ENCODE assay signal across 33 cellular contexts in genomic region chr2:122003196-122003595, GRCh38.
"Had no signal": no experiment of that assay in that cellular context is flagged by ENCODE, and none has a peak within 500 bp of the region (broad histone marks: within the 10 kb centered on the region; RNA-seq: fewer than 3 reads in every experiment).

No MANE protein-coding gene starts in this region.

- H3K27me3 ChIP-seq: ascending aorta, breast epithelium, cardiac muscle cell, colonic mucosa, foreskin keratinocyte, gastrocnemius medialis had no signal

- H3K9me3 ChIP-seq: ascending aorta, breast epithelium, colonic mucosa, gastrocnemius medialis had no signal

- H3K9me3 Mint-ChIP-seq: activated B cell treated with CpG ODN at 0.5 μM for 24 hours; activated CD4-positive, alpha-beta memory T cell treated with anti-CD3 and anti-CD28 coated beads, Interleukin-2, amount 10 ng/mL, durations not matched to agents 7 days and 5 days; activated naive CD4-positive, alpha-beta T cell treated with anti-CD3 and anti-CD28 coated beads, Interleukin-2, amount 10 ng/mL, durations not matched to agents 7 days and 5 days; activated naive CD4-positive, alpha-beta T cell treated with anti-CD3 and anti-CD28 coated beads, Interleukin-2, amount 50 U/mL, for 72 hours; activated naive CD8-positive, alpha-beta T cell treated with anti-CD3 and anti-CD28 coated beads, Interleukin-2, amount 10 ng/mL, durations not matched to agents 7 days and 5 days; activated T-cell treated with anti-CD3 and anti-CD28 coated beads, Interleukin-2, amount 50 U/mL, for 24 hours; activated T-cell treated with anti-CD3 and anti-CD28 coated beads, Interleukin-2, amount 50 U/mL, for 72 hours; endodermal cell; T-helper 2 cell treated with Interferon-gamma antibody and Interleukin-4, amounts not matched to agents 5 μg/mL and 100 μg/mL, for 36 hours had no signal

- H3K36me3 Mint-ChIP-seq: activated naive CD4-positive, alpha-beta T cell treated with anti-CD3 and anti-CD28 coated beads, Interleukin-2, amount 10 ng/mL, durations not matched to agents 7 days and 5 days; activated naive CD4-positive, alpha-beta T cell treated with anti-CD3 and anti-CD28 coated beads, Interleukin-2, amount 50 U/mL, for 72 hours; activated naive CD8-positive, alpha-beta T cell treated with anti-CD3 and anti-CD28 coated beads, Interleukin-2, amount 10 ng/mL, durations not matched to agents 7 days and 5 days; brain had no signal

- H3K27ac ChIP-seq: ascending aorta, breast epithelium, cardiac muscle cell, colonic mucosa, foreskin keratinocyte, gastrocnemius medialis, heart left ventricle, WERI-Rb-1 had no signal

- H3K4me1 ChIP-seq: ascending aorta, breast epithelium, colonic mucosa, foreskin keratinocyte, gastrocnemius medialis had no signal

- H3K4me3 ChIP-seq: ascending aorta, breast epithelium, cardiac muscle cell, colonic mucosa, gastrocnemius medialis, heart left ventricle had no signal

- DNase-seq: activated B cell treated with CpG ODN at 0.5 μM for 24 hours; activated CD4-positive, alpha-beta memory T cell treated with anti-CD3 and anti-CD28 coated beads, Interleukin-2, amount 10 ng/mL, durations not matched to agents 7 days and 5 days; activated CD4-positive, alpha-beta T cell treated with anti-CD3 and anti-CD28 coated beads for 48 hours; activated CD4-positive, alpha-beta T cell treated with anti-CD3 and anti-CD28 coated beads, Interleukin-2, amount 50 U/mL, for 4 hours; activated CD8-positive, alpha-beta memory T cell treated with anti-CD3 and anti-CD28 coated beads, Interleukin-2, amount 50 U/mL, for 48 hours; activated gamma-delta T cell; activated naive CD4-positive, alpha-beta T cell; activated naive CD4-positive, alpha-beta T cell treated with anti-CD3 and anti-CD28 coated beads, Interleukin-2, amount 10 ng/mL, durations not matched to agents 7 days and 5 days; activated naive CD8-positive, alpha-beta T cell treated with anti-CD3 and anti-CD28 coated beads, Interleukin-2, amount 10 ng/mL, durations not matched to agents 7 days and 5 days; activated T-cell treated with anti-CD3 and anti-CD28 coated beads for 4 hours; activated T-cell treated with anti-CD3 and anti-CD28 coated beads, Interleukin-2, amount 50 U/mL, for 24 hours; activated T-cell treated with anti-CD3 and anti-CD28 coated beads, Interleukin-2, amount 50 U/mL, for 72 hours; central memory CD4-positive, alpha-beta T cell; cerebellar nuclear complex; colonic mucosa; effector CD8-positive, alpha-beta T cell; endodermal cell; foreskin keratinocyte; gastrocnemius medialis; glutamatergic neuron; heart left ventricle; T-helper 1 cell; T-helper 17 cell; T1000 had no signal

- H3K4me3 Mint-ChIP-seq: activated B cell treated with CpG ODN at 0.5 μM for 24 hours; activated CD4-positive, alpha-beta memory T cell treated with anti-CD3 and anti-CD28 coated beads, Interleukin-2, amount 10 ng/mL, durations not matched to agents 7 days and 5 days; activated naive CD4-positive, alpha-beta T cell treated with anti-CD3 and anti-CD28 coated beads, Interleukin-2, amount 10 ng/mL, durations not matched to agents 7 days and 5 days; activated naive CD8-positive, alpha-beta T cell treated with anti-CD3 and anti-CD28 coated beads, Interleukin-2, amount 10 ng/mL, durations not matched to agents 7 days and 5 days; activated T-cell treated with anti-CD3 and anti-CD28 coated beads, Interleukin-2, amount 50 U/mL, for 24 hours; activated T-cell treated with anti-CD3 and anti-CD28 coated beads, Interleukin-2, amount 50 U/mL, for 72 hours; brain; endodermal cell; T-helper 17 cell; T-helper 2 cell treated with Interferon-gamma antibody and Interleukin-4, amounts not matched to agents 5 μg/mL and 100 μg/mL, for 36 hours had no signal

- H3K4me1 Mint-ChIP-seq: activated B cell treated with CpG ODN at 0.5 μM for 24 hours; activated CD4-positive, alpha-beta memory T cell treated with anti-CD3 and anti-CD28 coated beads, Interleukin-2, amount 10 ng/mL, durations not matched to agents 7 days and 5 days; activated naive CD4-positive, alpha-beta T cell treated with anti-CD3 and anti-CD28 coated beads, Interleukin-2, amount 10 ng/mL, durations not matched to agents 7 days and 5 days; activated naive CD8-positive, alpha-beta T cell treated with anti-CD3 and anti-CD28 coated beads, Interleukin-2, amount 10 ng/mL, durations not matched to agents 7 days and 5 days; brain had no signal

- H3K36me3 ChIP-seq: ascending aorta, breast epithelium, cardiac muscle cell, colonic mucosa, gastrocnemius medialis, heart left ventricle, WERI-Rb-1 had no signal

- H3K27ac Mint-ChIP-seq: activated B cell treated with CpG ODN at 0.5 μM for 24 hours; activated CD4-positive, alpha-beta memory T cell treated with anti-CD3 and anti-CD28 coated beads, Interleukin-2, amount 10 ng/mL, durations not matched to agents 7 days and 5 days; activated naive CD4-positive, alpha-beta T cell treated with anti-CD3 and anti-CD28 coated beads, Interleukin-2, amount 10 ng/mL, durations not matched to agents 7 days and 5 days; activated naive CD8-positive, alpha-beta T cell treated with anti-CD3 and anti-CD28 coated beads, Interleukin-2, amount 10 ng/mL, durations not matched to agents 7 days and 5 days; activated T-cell treated with anti-CD3 and anti-CD28 coated beads, Interleukin-2, amount 50 U/mL, for 24 hours; activated T-cell treated with anti-CD3 and anti-CD28 coated beads, Interleukin-2, amount 50 U/mL, for 72 hours; brain; endodermal cell; T-helper 17 cell; T-helper 2 cell treated with Interferon-gamma antibody and Interleukin-4, amounts not matched to agents 5 μg/mL and 100 μg/mL, for 36 hours had no signal

- ATAC-seq: activated CD4-positive, CD25-positive, alpha-beta regulatory T cell treated with anti-CD3 and anti-CD28 coated beads, Interleukin-2, amount 50 U/mL, for 24 hours; activated naive CD4-positive, alpha-beta T cell treated with anti-CD3 and anti-CD28 coated beads, Interleukin-2, amount 50 U/mL, for 72 hours; activated T-cell treated with anti-CD3 and anti-CD28 coated beads, Interleukin-2, amount 50 U/mL, for 72 hours; esophagus mucosa; foreskin keratinocyte; gastrocnemius medialis; heart left ventricle; T-helper 17 cell had no signal

- H3K27me3 Mint-ChIP-seq: activated CD4-positive, alpha-beta memory T cell treated with anti-CD3 and anti-CD28 coated beads, Interleukin-2, amount 10 ng/mL, durations not matched to agents 7 days and 5 days; activated naive CD4-positive, alpha-beta T cell treated with anti-CD3 and anti-CD28 coated beads, Interleukin-2, amount 10 ng/mL, durations not matched to agents 7 days and 5 days; activated T-cell treated with anti-CD3 and anti-CD28 coated beads, Interleukin-2, amount 50 U/mL, for 24 hours had no signal
